18 cellular contexts compared by ENCODE assay signal in the genomic region with DNA sequence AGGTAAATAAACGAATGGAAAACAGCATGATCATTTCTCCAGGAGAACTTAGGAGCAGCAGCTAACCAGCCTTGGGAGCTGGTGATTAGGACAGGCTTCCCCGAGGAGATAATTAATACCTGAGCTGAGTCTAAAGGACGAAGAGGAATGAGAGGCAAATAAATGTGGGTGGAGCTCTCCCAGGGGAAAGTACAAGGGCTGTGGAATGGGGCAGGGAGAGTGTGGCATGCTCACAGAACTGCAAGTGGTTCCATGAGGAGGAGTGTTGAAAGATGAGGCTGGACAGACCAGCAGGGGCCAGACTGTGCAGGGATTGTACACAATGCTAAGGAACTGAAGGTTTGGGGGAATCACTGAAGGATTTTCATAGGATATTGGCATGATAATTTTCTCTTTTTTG. TPM values are rescaled to one million over a fixed set of nuclear protein-coding genes. Genes with fewer than 3 reads are reported as not detected.
"Had no signal": no experiment of that assay in that cellular context is flagged by ENCODE, and none has a peak within 500 bp of the region (broad histone marks: within the 10 kb centered on the region; RNA-seq: fewer than 3 reads in every experiment).

No MANE protein-coding gene starts in this region.

- H3K27ac Mint-ChIP-seq: activated T-helper 17 cell treated with anti-CD3 and anti-CD28 coated beads, Interleukin-2, amount 50 U/mL, for 72 hours; naive thymus-derived CD8-positive, alpha-beta T cell; stimulated activated naive CD8-positive, alpha-beta T cell treated with anti-CD3 and anti-CD28 coated beads, Interleukin-15, amount 100 ng/mL, for 72 hours had no signal

- H3K4me1 Mint-ChIP-seq: activated T-helper 17 cell treated with anti-CD3 and anti-CD28 coated beads, Interleukin-2, amount 50 U/mL, for 72 hours; naive thymus-derived CD8-positive, alpha-beta T cell; stimulated activated naive CD8-positive, alpha-beta T cell treated with anti-CD3 and anti-CD28 coated beads, Interleukin-15, amount 100 ng/mL, for 72 hours had no signal

- H3K9me3 ChIP-seq: heart left ventricle, right atrium auricular region, thoracic aorta had no signal

- H3K27ac ChIP-seq: epithelial cell of prostate, heart left ventricle, right atrium auricular region, thoracic aorta had no signal

- H3K36me3 Mint-ChIP-seq: naive thymus-derived CD8-positive, alpha-beta T cell had no signal

- DNase-seq: activated CD4-positive, alpha-beta T cell treated with anti-CD3 and anti-CD28 coated beads for 1 hour; activated CD4-positive, alpha-beta T cell treated with anti-CD3 and anti-CD28 coated beads, Interleukin-2, amount 50 U/mL, for 48 hours; activated naive CD4-positive, alpha-beta T cell treated with Interleukin-2 at 50 U/mL for 16 hours; anterior cingulate cortex; cerebellar nuclear complex; dermis blood vessel endothelial cell; heart left ventricle; left cardiac atrium; mammary epithelial cell; naive thymus-derived CD8-positive, alpha-beta T cell; stimulated activated naive CD8-positive, alpha-beta T cell treated with anti-CD3 and anti-CD28 coated beads, Interleukin-15, amount 100 ng/mL, for 72 hours; T-helper 9 cell had no signal

- H3K27me3 ChIP-seq: heart left ventricle, right atrium auricular region had no signal

- H3K4me3 Mint-ChIP-seq: activated T-helper 17 cell treated with anti-CD3 and anti-CD28 coated beads, Interleukin-2, amount 50 U/mL, for 72 hours; naive thymus-derived CD8-positive, alpha-beta T cell; stimulated activated naive CD8-positive, alpha-beta T cell treated with anti-CD3 and anti-CD28 coated beads, Interleukin-15, amount 100 ng/mL, for 72 hours had no signal

- H3K9me3 Mint-ChIP-seq: activated T-helper 17 cell treated with anti-CD3 and anti-CD28 coated beads, Interleukin-2, amount 50 U/mL, for 72 hours; naive thymus-derived CD8-positive, alpha-beta T cell; stimulated activated naive CD8-positive, alpha-beta T cell treated with anti-CD3 and anti-CD28 coated beads, Interleukin-15, amount 100 ng/mL, for 72 hours had no signal

- H3K36me3 ChIP-seq: heart left ventricle, right atrium auricular region, thoracic aorta had no signal

- H3K4me3 ChIP-seq: heart left ventricle, right atrium auricular region, skin epidermis, thoracic aorta had no signal

- ATAC-seq: activated T-helper 17 cell treated with anti-CD3 and anti-CD28 coated beads, Interleukin-2, amount 50 U/mL, for 72 hours; heart left ventricle; left cardiac atrium; naive thymus-derived CD8-positive, alpha-beta T cell; stimulated activated naive CD8-positive, alpha-beta T cell treated with anti-CD3 and anti-CD28 coated beads, Interleukin-15, amount 100 ng/mL, for 72 hours had no signal

RNA-seq across cellular contexts. Expression of gene TLCD5, which starts 14.2 kb away (rescaled TPM):
- total RNA-seq: mononuclear cell had no signal
